ENCODE assay signal across 9 cellular contexts in genomic region chr6:16511723-16512584, GRCh38.
DNase-seq lines count a peak whose midpoint lies in the region; ATAC-seq lines count a peak whose summit lies in the region.
"Had no signal": no experiment of that assay in that cellular context is flagged by ENCODE, and none has a peak within 500 bp of the region (broad histone marks: within the 10 kb centered on the region; RNA-seq: fewer than 3 reads in every experiment).

No MANE protein-coding gene starts in this region.

- H3K27ac Mint-ChIP-seq in activated T-cell treated with anti-CD3 and anti-CD28 coated beads, Interleukin-2, amount 50 U/mL, for 24 hours = peak overlapping the region; percentile 75

- intact Hi-C loops in sciatic nerve (cut with DNase I) = loop anchor here (10.0 kb wide), 1 partner anchor 253 kb away; the partner anchor contains the start of gene ATXN1

- no peaks in the 10 kb centered on the region for H3K27me3 Mint-ChIP-seq in activated T-cell treated with anti-CD3 and anti-CD28 coated beads, Interleukin-2, amount 50 U/mL, for 24 hours

- H3K27ac ChIP-seq in substantia nigra (ENCODE audit: low read depth, low read length, poor library complexity, severe bottlenecking) = no peak overlapping the region
- H3K27ac ChIP-seq: SK-N-MC had no signal

- ATAC-seq in HG03442 (IDR thresholded peaks at IDR 0.05; ENCODE audit: unreplicated experiment) (peak; percentile 58), sciatic nerve (no peak)

- H3K4me1 Mint-ChIP-seq in activated T-cell treated with anti-CD3 and anti-CD28 coated beads, Interleukin-2, amount 50 U/mL, for 24 hours (ENCODE audit: low read depth) = peaks cover 49% of the 10 kb centered on the region

- DNase-seq in NOMO-1 (lab: John Stamatoyannopoulos, UW; ENCODE audit: unreplicated experiment in 2 of 2) = peak; percentile 16 to 48
- no peak for DNase-seq in NOMO-1 treated with dmso at 0.1 percent for 144 hours (lab: John Stamatoyannopoulos, UW; ENCODE audit: unreplicated experiment)
- DNase-seq in activated T-cell treated with anti-CD3 and anti-CD28 coated beads, Interleukin-2, amount 50 U/mL, for 24 hours = peak; percentile 47
- DNase-seq in stimulated activated CD4-positive, alpha-beta T cell treated with anti-CD3 and anti-CD28 coated beads, Interleukin-2, amount 100 ng/mL, for 24 hours = peak; percentile 28 to 42
- no peak for DNase-seq in sciatic nerve (ENCODE audit: low spot score)
- DNase-seq in hypothalamus (lab: John Stamatoyannopoulos, UW) = no peak
- no peak for DNase-seq in substantia nigra (lab: John Stamatoyannopoulos, UW)

- no peaks in the 10 kb centered on the region for H3K9me3 Mint-ChIP-seq in activated T-cell treated with anti-CD3 and anti-CD28 coated beads, Interleukin-2, amount 50 U/mL, for 24 hours

- peak overlapping the region; percentile 21 for H3K4me3 Mint-ChIP-seq in activated T-cell treated with anti-CD3 and anti-CD28 coated beads, Interleukin-2, amount 50 U/mL, for 24 hours

- H3K36me3 Mint-ChIP-seq in activated T-cell treated with anti-CD3 and anti-CD28 coated beads, Interleukin-2, amount 50 U/mL, for 24 hours (ENCODE audit: low read depth) = peaks cover 7% of the 10 kb centered on the region

Comparison
In these comparisons a context has a peak if more than half of its experiments do, and no peak if none do; other contexts are left out.
1. DNase-seq: peak in NOMO-1 (2 of 2), activated T-cell treated with anti-CD3 and anti-CD28 coated beads, Interleukin-2, amount 50 U/mL, for 24 hours (single experiment) and stimulated activated CD4-positive, alpha-beta T cell treated with anti-CD3 and anti-CD28 coated beads, Interleukin-2, amount 100 ng/mL, for 24 hours (2 of 2); none in NOMO-1 treated with dmso at 0.1 percent for 144 hours (single experiment), sciatic nerve (single experiment), hypothalamus (0 of 51) and substantia nigra (0 of 49).